In genomic region chr22:20656516-20656901, GRCh38 we compare ENCODE assay signal across 23 cellular contexts.
"Had no signal": no experiment of that assay in that cellular context is flagged by ENCODE, and none has a peak within 500 bp of the region (broad histone marks: within the 10 kb centered on the region; RNA-seq: fewer than 3 reads in every experiment).

No MANE protein-coding gene starts in this region.

- ATAC-seq: activated CD4-positive, CD25-positive, alpha-beta regulatory T cell treated with anti-CD3 and anti-CD28 coated beads, Interleukin-2, amount 50 U/mL, for 24 hours; activated CD8-positive, alpha-beta T cell treated with anti-CD3 and anti-CD28 coated beads, Interleukin-2, amount 10 ng/mL, durations not matched to agents 7 days and 5 days; activated T-helper 17 cell treated with anti-CD3 and anti-CD28 coated beads, Interleukin-2, amount 50 U/mL, for 72 hours; effector memory CD8-positive, alpha-beta T cell; left lung; naive thymus-derived CD4-positive, alpha-beta T cell; stimulated activated naive CD8-positive, alpha-beta T cell treated with anti-CD3 and anti-CD28 coated beads, Interleukin-15, Interleukin-2, amounts not matched to agents 100 U/mL and 50 U/mL, for 24 hours had no signal

- H3K4me3 ChIP-seq: esophagus muscularis mucosa, hepatocyte, left lung, lung, neural progenitor cell, thyroid gland had no signal

- DNase-seq: activated CD4-positive, alpha-beta T cell treated with anti-CD3 and anti-CD28 coated beads, Interleukin-2, amount 50 U/mL, for 1 hour; activated CD8-positive, alpha-beta T cell treated with anti-CD3 and anti-CD28 coated beads, Interleukin-2, amount 10 ng/mL, durations not matched to agents 7 days and 5 days; activated naive CD4-positive, alpha-beta T cell; activated T-cell treated with anti-CD3 and anti-CD28 coated beads, Interleukin-2, amount 50 U/mL, for 24 hours; dorsolateral prefrontal cortex; effector memory CD8-positive, alpha-beta T cell; glutamatergic neuron; left lung; naive thymus-derived CD4-positive, alpha-beta T cell; retina; stimulated activated CD4-positive, alpha-beta T cell treated with anti-CD3 and anti-CD28 coated beads, Interleukin-4, amount 100 ng/mL, for 24 hours; stimulated activated naive CD8-positive, alpha-beta T cell treated with anti-CD3 and anti-CD28 coated beads, Interleukin-15, Interleukin-2, amounts not matched to agents 100 U/mL and 50 U/mL, for 24 hours; thyroid gland had no signal

- H3K9me3 ChIP-seq: esophagus muscularis mucosa, left lung, thyroid gland had no signal

- H3K36me3 ChIP-seq: esophagus muscularis mucosa, left lung, neural progenitor cell, thyroid gland had no signal

- H3K9ac ChIP-seq: neural progenitor cell had no signal

- H3K27ac ChIP-seq: dorsolateral prefrontal cortex, esophagus muscularis mucosa, hepatocyte, left lung, neural progenitor cell, thyroid gland, VCaP had no signal

- FAIRE-seq: astrocyte, colon, frontal cortex had no signal

- H3K4me1 ChIP-seq: esophagus muscularis mucosa, left lung, neural progenitor cell had no signal

- H3K27me3 ChIP-seq: esophagus muscularis mucosa, neural progenitor cell, thyroid gland had no signal
